Comparison of ENCODE assay signal across 32 cellular contexts in genomic region chr5:122924719-122925395, GRCh38.
"Had no signal": no experiment of that assay in that cellular context is flagged by ENCODE, and none has a peak within 500 bp of the region (broad histone marks: within the 10 kb centered on the region; RNA-seq: fewer than 3 reads in every experiment).

No MANE protein-coding gene starts in this region.

- H3K9me3 ChIP-seq: ascending aorta, SJCRH30 had no signal

- H3K27ac ChIP-seq: ascending aorta, cardiac muscle cell, SJCRH30, SK-N-MC, WERI-Rb-1 had no signal

- H3K36me3 Mint-ChIP-seq: activated naive CD8-positive, alpha-beta T cell treated with anti-CD3 and anti-CD28 coated beads for 36 hours had no signal

- H3K4me1 ChIP-seq: ascending aorta, SJCRH30 had no signal

- H3K27me3 Mint-ChIP-seq: activated CD4-positive, alpha-beta memory T cell treated with anti-CD3 and anti-CD28 coated beads, Interleukin-2, amount 10 ng/mL, durations not matched to agents 7 days and 5 days; activated naive CD8-positive, alpha-beta T cell treated with anti-CD3 and anti-CD28 coated beads for 36 hours; activated T-helper 17 cell treated with anti-CD3 and anti-CD28 coated beads, Interleukin-2, amount 50 U/mL, for 72 hours; central memory CD8-positive, alpha-beta T cell had no signal

- H3K4me3 Mint-ChIP-seq: activated CD4-positive, alpha-beta memory T cell treated with anti-CD3 and anti-CD28 coated beads, Interleukin-2, amount 10 ng/mL, durations not matched to agents 7 days and 5 days; activated naive CD8-positive, alpha-beta T cell treated with anti-CD3 and anti-CD28 coated beads for 36 hours; activated T-cell treated with anti-CD3 and anti-CD28 coated beads, Interleukin-2, amount 50 U/mL, for 72 hours; activated T-helper 17 cell treated with anti-CD3 and anti-CD28 coated beads, Interleukin-2, amount 50 U/mL, for 72 hours; central memory CD8-positive, alpha-beta T cell; T-helper 1 cell treated with Interleukin-12 subunit alpha and Interleukin-12 subunit beta and Interleukin-4 antibody, amounts not matched to agents 30 μg/mL and 1 μg/mL, for 36 hours; T-helper 2 cell treated with Interferon-gamma antibody and Interleukin-4, amounts not matched to agents 5 μg/mL and 100 μg/mL, for 36 hours had no signal

- FAIRE-seq: TTC549 had no signal

- DNase-seq: activated CD4-positive, alpha-beta memory T cell treated with anti-CD3 and anti-CD28 coated beads, Interleukin-2, amount 10 ng/mL, durations not matched to agents 7 days and 5 days; activated CD4-positive, alpha-beta T cell treated with anti-CD3 and anti-CD28 coated beads for 1 hour; activated CD4-positive, alpha-beta T cell treated with anti-CD3 and anti-CD28 coated beads for 48 hours; activated CD4-positive, CD25-positive, alpha-beta regulatory T cell; activated effector memory CD4-positive, alpha-beta T cell treated with anti-CD3 and anti-CD28 coated beads, Interleukin-2, amount 50 U/mL, for 16 hours; activated naive CD4-positive, alpha-beta T cell; activated naive CD4-positive, alpha-beta T cell treated with anti-CD3 and anti-CD28 coated beads, Interleukin-2, amount 50 U/mL, for 16 hours; activated naive CD8-positive, alpha-beta T cell treated with anti-CD3 and anti-CD28 coated beads for 36 hours; activated T-cell treated with anti-CD3 and anti-CD28 coated beads, Interleukin-2, amount 50 U/mL, for 1 hour; activated T-cell treated with anti-CD3 and anti-CD28 coated beads, Interleukin-2, amount 50 U/mL, for 72 hours; amniotic stem cell; NCI-H1092 treated with DMSO at 0.1 percent for 48 hours; NCI-H1417; NCI-H146; NCI-H187; NCI-H2029 treated with DMSO at 0.1 percent for 48 hours; NCI-H2171 treated with DMSO at 0.1 percent for 48 hours; NCI-H2227 treated with DMSO at 0.1 percent for 48 hours; NCI-H446; NCI-H510A treated with DMSO at 0.1 percent for 48 hours; SHP77; SJCRH30; WERI-Rb-1 had no signal

- H3K4me1 Mint-ChIP-seq: activated CD4-positive, alpha-beta memory T cell treated with anti-CD3 and anti-CD28 coated beads, Interleukin-2, amount 10 ng/mL, durations not matched to agents 7 days and 5 days; activated naive CD8-positive, alpha-beta T cell treated with anti-CD3 and anti-CD28 coated beads for 36 hours; activated T-helper 17 cell treated with anti-CD3 and anti-CD28 coated beads, Interleukin-2, amount 50 U/mL, for 72 hours had no signal

- H3K9me3 Mint-ChIP-seq: activated CD4-positive, alpha-beta memory T cell treated with anti-CD3 and anti-CD28 coated beads, Interleukin-2, amount 10 ng/mL, durations not matched to agents 7 days and 5 days; activated naive CD8-positive, alpha-beta T cell treated with anti-CD3 and anti-CD28 coated beads for 36 hours; activated T-cell treated with anti-CD3 and anti-CD28 coated beads, Interleukin-2, amount 50 U/mL, for 72 hours; activated T-helper 17 cell treated with anti-CD3 and anti-CD28 coated beads, Interleukin-2, amount 50 U/mL, for 72 hours; central memory CD8-positive, alpha-beta T cell; T-helper 1 cell treated with Interleukin-12 subunit alpha and Interleukin-12 subunit beta and Interleukin-4 antibody, amounts not matched to agents 30 μg/mL and 1 μg/mL, for 36 hours; T-helper 2 cell treated with Interferon-gamma antibody and Interleukin-4, amounts not matched to agents 5 μg/mL and 100 μg/mL, for 36 hours had no signal

- H3K36me3 ChIP-seq: ascending aorta, cardiac muscle cell, SJCRH30, WERI-Rb-1 had no signal

- H3K27me3 ChIP-seq: ascending aorta, cardiac muscle cell, SJCRH30 had no signal

- H3K27ac Mint-ChIP-seq: activated CD4-positive, alpha-beta memory T cell treated with anti-CD3 and anti-CD28 coated beads, Interleukin-2, amount 10 ng/mL, durations not matched to agents 7 days and 5 days; activated naive CD8-positive, alpha-beta T cell treated with anti-CD3 and anti-CD28 coated beads for 36 hours; activated T-cell treated with anti-CD3 and anti-CD28 coated beads, Interleukin-2, amount 50 U/mL, for 72 hours; activated T-helper 17 cell treated with anti-CD3 and anti-CD28 coated beads, Interleukin-2, amount 50 U/mL, for 72 hours; T-helper 1 cell treated with Interleukin-12 subunit alpha and Interleukin-12 subunit beta and Interleukin-4 antibody, amounts not matched to agents 30 μg/mL and 1 μg/mL, for 36 hours; T-helper 2 cell treated with Interferon-gamma antibody and Interleukin-4, amounts not matched to agents 5 μg/mL and 100 μg/mL, for 36 hours had no signal

- H3K4me3 ChIP-seq: ascending aorta, cardiac muscle cell, SJCRH30, SK-N-MC had no signal

- ATAC-seq: activated T-cell treated with anti-CD3 and anti-CD28 coated beads, Interleukin-2, amount 50 U/mL, for 72 hours; activated T-helper 17 cell treated with anti-CD3 and anti-CD28 coated beads, Interleukin-2, amount 50 U/mL, for 72 hours; Panc1 had no signal
